ENCODE assay signal across 8 cellular contexts in genomic region chr17:76584427-76585047, GRCh38. TPM values are rescaled to one million over a fixed set of nuclear protein-coding genes. Genes with fewer than 3 reads are reported as not detected.
DNase-seq lines count a peak whose midpoint lies in the region; ATAC-seq, FAIRE-seq and TF ChIP-seq lines count a peak whose summit lies in the region.

No MANE protein-coding gene starts in this region.

- H3K4me2 ChIP-seq in keratinocyte (ENCODE audit: control insufficient read depth, extremely low read depth, insufficient read depth, low read depth, low read length), result peak overlapping the region; percentile 81

- no peaks in the 10 kb centered on the region for H3K27me3 ChIP-seq in keratinocyte (ENCODE audit: control insufficient read depth, extremely low read depth, insufficient read depth, low read length)

- peak overlapping the region; percentile 43 for H3K4me3 ChIP-seq in astrocyte of the cerebellum (ENCODE audit: low read depth, low read length)
- H3K4me3 ChIP-seq in keratinocyte (ENCODE audit: control insufficient read depth in 2 of 3, extremely low read depth in 1 of 3, insufficient read depth in 2 of 3, low read depth in 1 of 3, low read length in 3 of 3), result peak overlapping the region; percentile 85 to 94 (median 89)

- H3K79me2 ChIP-seq in keratinocyte (ENCODE audit: control insufficient read depth, insufficient read depth, low read length), result peaks cover 15% of the 10 kb centered on the region

- no peaks in the 10 kb centered on the region for H3K36me3 ChIP-seq in keratinocyte (ENCODE audit: control insufficient read depth in 2 of 2, extremely low read depth in 1 of 2, insufficient read depth in 2 of 2, low read length in 2 of 2)

- no peaks in the 10 kb centered on the region for H3K36me3 Mint-ChIP-seq in stimulated activated effector memory CD8-positive, alpha-beta T cell treated with anti-CD3 and anti-CD28 coated beads, Interleukin-12 subunit alpha, Interleukin-12 subunit beta, amount 100 ng/mL, for 72 hours

- no peak for TF ChIP-seq CTCF in astrocyte of the cerebellum (IDR thresholded peaks at IDR 0.05; ENCODE audit: low read depth, low read length, missing control alignments)
- no peak for TF ChIP-seq CTCF in keratinocyte (optimal IDR thresholded peaks at IDR 0.05 in 1 of 3, IDR thresholded peaks at IDR 0.05 in 1 of 3, conservative IDR thresholded peaks at IDR 0.05 in 1 of 3; ENCODE audit: extremely low read depth in 1 of 3, insufficient read depth in 2 of 3, low read length in 3 of 3)

- dilution Hi-C loops in keratinocyte (cut with MboI; ENCODE audit: extremely low pct_ligation_motif_present, low sequenced_read_pairs), result no loop called here

- peak; percentile 53 for DNase-seq in NCI-H2171 treated with DMSO at 0.1 percent for 48 hours (lab: John Stamatoyannopoulos, UW)
- no peak for DNase-seq in NCI-H2171 (lab: John Stamatoyannopoulos, UW)
- no peak for DNase-seq in astrocyte of the cerebellum (ENCODE audit: low read depth)
- no peak for DNase-seq in keratinocyte (ENCODE audit: low read depth, low spot score)
- no peak for DNase-seq in stimulated activated effector memory CD8-positive, alpha-beta T cell treated with anti-CD3 and anti-CD28 coated beads, Interleukin-12 subunit alpha, Interleukin-12 subunit beta, amount 100 ng/mL, for 72 hours (ENCODE audit: low spot score in 2 of 2)
- DNase-seq in DMS53 (lab: John Stamatoyannopoulos, UW), result no peak
- no peak for DNase-seq in stimulated activated CD8-positive, alpha-beta memory T cell treated with anti-CD3 and anti-CD28 coated beads, Interleukin-4, amount 100 ng/mL, for 48 hours

- H3K27ac ChIP-seq in keratinocyte (ENCODE audit: control insufficient read depth, insufficient read depth, low read length), result peak overlapping the region; percentile 89

- FAIRE-seq in keratinocyte (lab: Jason Lieb, UNC), result peak; percentile 26

- H4K20me1 ChIP-seq in keratinocyte (ENCODE audit: control insufficient read depth, extremely low read depth, insufficient read depth, low read length), result no peaks in the 10 kb centered on the region

- H3K9me3 Mint-ChIP-seq in stimulated activated effector memory CD8-positive, alpha-beta T cell treated with anti-CD3 and anti-CD28 coated beads, Interleukin-12 subunit alpha, Interleukin-12 subunit beta, amount 100 ng/mL, for 72 hours, result no peaks in the 10 kb centered on the region

- no peaks in the 10 kb centered on the region for H3K9me3 ChIP-seq in keratinocyte (ENCODE audit: control insufficient read depth, low read depth, low read length)

- H3K4me1 Mint-ChIP-seq in stimulated activated effector memory CD8-positive, alpha-beta T cell treated with anti-CD3 and anti-CD28 coated beads, Interleukin-12 subunit alpha, Interleukin-12 subunit beta, amount 100 ng/mL, for 72 hours, result peaks cover 11% of the 10 kb centered on the region

- H3K9ac ChIP-seq in keratinocyte (ENCODE audit: control insufficient read depth, extremely low read depth, insufficient read depth, low read length), result peak overlapping the region; percentile 96

- no peak overlapping the region for H2AFZ ChIP-seq in keratinocyte (ENCODE audit: control insufficient read depth, low read length)

- peaks cover 53% of the 10 kb centered on the region for H3K4me1 ChIP-seq in keratinocyte (ENCODE audit: control insufficient read depth, extremely low read depth, insufficient read depth, low read length)

- in situ Hi-C loops in astrocyte of the cerebellum (cut with HindIII; ENCODE audit: low sequenced_read_pairs), result no loop called here

- no peaks in the 10 kb centered on the region for H3K9me1 ChIP-seq in keratinocyte (ENCODE audit: control insufficient read depth, extremely low read depth, insufficient read depth, low read length)

- peak overlapping the region; percentile 67 for H3K4me3 Mint-ChIP-seq in stimulated activated effector memory CD8-positive, alpha-beta T cell treated with anti-CD3 and anti-CD28 coated beads, Interleukin-12 subunit alpha, Interleukin-12 subunit beta, amount 100 ng/mL, for 72 hours

- ATAC-seq in stimulated activated effector memory CD8-positive, alpha-beta T cell treated with anti-CD3 and anti-CD28 coated beads, Interleukin-12 subunit alpha, Interleukin-12 subunit beta, amount 100 ng/mL, for 72 hours, result no peak
- ATAC-seq in HG02840 (IDR thresholded peaks at IDR 0.05; ENCODE audit: low FRiP score, unreplicated experiment), result no peak

- no peak overlapping the region for H3K27ac Mint-ChIP-seq in stimulated activated effector memory CD8-positive, alpha-beta T cell treated with anti-CD3 and anti-CD28 coated beads, Interleukin-12 subunit alpha, Interleukin-12 subunit beta, amount 100 ng/mL, for 72 hours

RNA-seq across cellular contexts. Expression of gene ST6GALNAC2, which starts 1.1 kb away (rescaled TPM):
- 38.7 to 63.2 TPM (median 45.8 TPM) in 3 replicates for polyA plus RNA-seq in keratinocyte
- 42.7 TPM for polyA plus RNA-seq in keratinocyte (2011; ENCODE audit: low read depth)
- polyA plus RNA-seq in keratinocyte (2011; cell fraction: cytosol; rRNA removed), result 52.9 and 55.5 TPM in 2 replicates
- polyA plus RNA-seq in keratinocyte (2011; cell fraction: nucleus; rRNA removed), result 80.8 and 105 TPM in 2 replicates
- polyA plus RNA-seq in keratinocyte (2012; ENCODE audit: low replicate concordance), result 37.2 and 79.4 TPM in 2 replicates
- polyA minus RNA-seq in keratinocyte, result 33.4 to 50.5 TPM (median 35.0 TPM) in 3 replicates
- polyA minus RNA-seq in keratinocyte (2011; cell fraction: cytosol; rRNA and poly(A)+ RNA removed), result 79.8 TPM
- polyA minus RNA-seq in keratinocyte (2011; cell fraction: nucleus; rRNA and poly(A)+ RNA removed), result 33.3 and 45.4 TPM in 2 replicates

RNA-seq across cellular contexts. Expression of gene PRCD, which starts 44.7 kb away (rescaled TPM):
- 0.65 to 1.7 TPM (median 1.2 TPM) in 3 replicates for polyA plus RNA-seq in keratinocyte
- polyA plus RNA-seq in keratinocyte (2011; ENCODE audit: low read depth), result not detected
- polyA plus RNA-seq in keratinocyte (2011; cell fraction: cytosol; rRNA removed), result 0.55 and 0.81 TPM in 2 replicates
- polyA plus RNA-seq in keratinocyte (2011; cell fraction: nucleus; rRNA removed), result 6.7 and 11.7 TPM in 2 replicates
- polyA plus RNA-seq in keratinocyte (2012; ENCODE audit: low replicate concordance), result 0.68 and 0.72 TPM in 2 replicates
- polyA minus RNA-seq in keratinocyte, result 0.38 to 0.96 TPM in 2 of 3 replicates, not detected in the other
- polyA minus RNA-seq in keratinocyte (2011; cell fraction: cytosol; rRNA and poly(A)+ RNA removed), result not detected
- 1.3 and 1.8 TPM in 2 replicates for polyA minus RNA-seq in keratinocyte (2011; cell fraction: nucleus; rRNA and poly(A)+ RNA removed)

RNA-seq across cellular contexts. Expression of gene CYGB, which starts 47.0 kb away (rescaled TPM):
- 10.3 to 26.1 TPM (median 15.3 TPM) in 3 replicates for polyA plus RNA-seq in keratinocyte
- polyA plus RNA-seq in keratinocyte (2011; ENCODE audit: low read depth), result 2.1 TPM
- polyA plus RNA-seq in keratinocyte (2011; cell fraction: cytosol; rRNA removed), result 15.3 and 37.7 TPM in 2 replicates
- polyA plus RNA-seq in keratinocyte (2011; cell fraction: nucleus; rRNA removed), result 15.4 and 26.2 TPM in 2 replicates
- 6.2 and 33.8 TPM in 2 replicates for polyA plus RNA-seq in keratinocyte (2012; ENCODE audit: low replicate concordance)
- 9.0 to 17.2 TPM (median 11.8 TPM) in 3 replicates for polyA minus RNA-seq in keratinocyte
- 42.6 TPM for polyA minus RNA-seq in keratinocyte (2011; cell fraction: cytosol; rRNA and poly(A)+ RNA removed)
- polyA minus RNA-seq in keratinocyte (2011; cell fraction: nucleus; rRNA and poly(A)+ RNA removed), result 12.3 and 17.7 TPM in 2 replicates

RNA-seq across cellular contexts. Expression of gene ST6GALNAC1, which starts 59.0 kb away (rescaled TPM):
- polyA plus RNA-seq in keratinocyte, result 0.28 to 0.84 TPM (median 0.46 TPM) in 3 replicates
- polyA plus RNA-seq in keratinocyte (2011; ENCODE audit: low read depth), result 0.29 TPM
- 0.16 and 0.41 TPM in 2 replicates for polyA plus RNA-seq in keratinocyte (2011; cell fraction: cytosol; rRNA removed)
- 0.44 and 0.76 TPM in 2 replicates for polyA plus RNA-seq in keratinocyte (2011; cell fraction: nucleus; rRNA removed)
- polyA plus RNA-seq in keratinocyte (2012; ENCODE audit: low replicate concordance), result 0.32 and 0.45 TPM in 2 replicates
- polyA minus RNA-seq in keratinocyte, result 0.33 to 0.86 TPM (median 0.36 TPM) in 3 replicates
- polyA minus RNA-seq in keratinocyte (2011; cell fraction: cytosol; rRNA and poly(A)+ RNA removed), result not detected
- 0.63 and 1.1 TPM in 2 replicates for polyA minus RNA-seq in keratinocyte (2011; cell fraction: nucleus; rRNA and poly(A)+ RNA removed)
